ENCODE assay signal across 34 cellular contexts in genomic region chr13:25136872-25137623, GRCh38. TPM values are rescaled to one million over a fixed set of nuclear protein-coding genes. Genes with fewer than 3 reads are reported as not detected.
DNase-seq lines count a peak whose midpoint lies in the region; ATAC-seq, FAIRE-seq and TF ChIP-seq lines count a peak whose summit lies in the region.
"Had no signal": no experiment of that assay in that cellular context is flagged by ENCODE, and none has a peak within 500 bp of the region (broad histone marks: within the 10 kb centered on the region; RNA-seq: fewer than 3 reads in every experiment).

No MANE protein-coding gene starts in this region.

- no peak for TF ChIP-seq POLR2A in GM12892 (IDR thresholded peaks at IDR 0.05; ENCODE audit: low read depth, low read length)

- TF ChIP-seq CTCF in brain (conservative IDR thresholded peaks at IDR 0.05), result no peak

- peaks cover 38% of the 10 kb centered on the region for H3K4me1 ChIP-seq in iPS-18a (ENCODE audit: control insufficient read depth, low read depth, low read length)
- H3K4me1 ChIP-seq: heart left ventricle, pancreas, Peyer's patch, suprapubic skin had no signal

- H3K27ac Mint-ChIP-seq in brain, result peak overlapping the region; percentile 82 to 98 (median 98)
- H3K27ac Mint-ChIP-seq: activated CD4-positive, alpha-beta memory T cell treated with anti-CD3 and anti-CD28 coated beads, Interleukin-2, amount 10 ng/mL, durations not matched to agents 7 days and 5 days; activated naive CD4-positive, alpha-beta T cell treated with anti-CD3 and anti-CD28 coated beads for 36 hours; activated T-helper 1 cell treated with anti-CD3 and anti-CD28 coated beads, Interleukin-12 subunit alpha, Interleukin-12 subunit beta, Interleukin-2, Interleukin-4 antibody, amounts not matched to agents 30 ng/mL and 10 ng/mL and 1 ng/mL, durations not matched to agents 14 hours and 24 hours and 36 hours; CD14-positive monocyte; immature natural killer cell; natural killer cell treated with Interleukin-12 subunit alpha and Interleukin-12 subunit beta and Interleukin-15 and Interleukin-18, amount 100 ng/mL, for 72 hours had no signal

- peak; percentile 50 for DNase-seq in NCI-H748 (lab: John Stamatoyannopoulos, UW; ENCODE audit: unreplicated experiment)
- DNase-seq in NCI-H748 treated with DMSO at 0.1 percent for 48 hours (lab: John Stamatoyannopoulos, UW), result no peak
- no peak for DNase-seq in LoVo (ENCODE audit: low spot score)
- DNase-seq in GM12892 (ENCODE audit: insufficient read length), result no peak
- DNase-seq: activated CD4-positive, alpha-beta memory T cell treated with anti-CD3 and anti-CD28 coated beads, Interleukin-2, amount 10 ng/mL, durations not matched to agents 7 days and 5 days; activated CD4-positive, alpha-beta T cell treated with anti-CD3 and anti-CD28 coated beads for 1 hour; activated CD8-positive, alpha-beta memory T cell treated with anti-CD3 and anti-CD28 coated beads, Interleukin-2, amount 50 U/mL, for 4 hours; activated naive CD4-positive, alpha-beta T cell treated with anti-CD3 and anti-CD28 coated beads for 36 hours; Calu3; cerebellar nuclear complex; DMS79 treated with DMSO at 0.1 percent for 48 hours; foreskin melanocyte; GF-D8; GOT3; heart left ventricle; immature natural killer cell; left cardiac atrium; mucosa of descending colon; NCI-H1417 treated with DMSO at 0.1 percent for 48 hours; NCI-H2171 treated with DMSO at 0.1 percent for 48 hours; NCI-H524; pancreas; Peyer's patch; SHP77 treated with DMSO at 0.1 percent for 48 hours; stimulated activated naive CD4-positive, alpha-beta T cell had no signal

- peak overlapping the region; percentile 36 for H3K4me3 ChIP-seq in iPS-18a (ENCODE audit: low read length)
- H3K4me3 ChIP-seq: heart left ventricle, mucosa of descending colon, pancreas, Peyer's patch, skin epidermis, suprapubic skin had no signal

- H3K27me3 Mint-ChIP-seq in brain, result peaks cover 5% of the 10 kb centered on the region

- H3K27ac ChIP-seq in iPS-18a (ENCODE audit: low read length), result peak overlapping the region; percentile 9
- H3K27ac ChIP-seq: heart left ventricle, pancreas, Peyer's patch, skin epidermis, suprapubic skin had no signal

- no peaks in the 10 kb centered on the region for H3K36me3 ChIP-seq in iPS-18a (ENCODE audit: control insufficient read depth, low read depth, low read length)
- H3K36me3 ChIP-seq: heart left ventricle, pancreas, Peyer's patch, suprapubic skin had no signal

- H3K9me3 Mint-ChIP-seq in brain, result peaks cover 0 to 28% (median 3%) of the 10 kb centered on the region in 5 experiments
- H3K9me3 Mint-ChIP-seq: activated CD4-positive, alpha-beta memory T cell treated with anti-CD3 and anti-CD28 coated beads, Interleukin-2, amount 10 ng/mL, durations not matched to agents 7 days and 5 days; activated T-helper 1 cell treated with anti-CD3 and anti-CD28 coated beads, Interleukin-12 subunit alpha, Interleukin-12 subunit beta, Interleukin-2, Interleukin-4 antibody, amounts not matched to agents 30 ng/mL and 10 ng/mL and 1 ng/mL, durations not matched to agents 14 hours and 24 hours and 36 hours; natural killer cell treated with Interleukin-12 subunit alpha and Interleukin-12 subunit beta and Interleukin-15 and Interleukin-18, amount 100 ng/mL, for 72 hours had no signal

- peaks cover 65% of the 10 kb centered on the region for H3K4me1 Mint-ChIP-seq in brain
- H3K4me1 Mint-ChIP-seq: activated CD4-positive, alpha-beta memory T cell treated with anti-CD3 and anti-CD28 coated beads, Interleukin-2, amount 10 ng/mL, durations not matched to agents 7 days and 5 days; CD14-positive monocyte; immature natural killer cell had no signal

- H3K36me3 Mint-ChIP-seq in brain, result no peaks in the 10 kb centered on the region
- H3K36me3 Mint-ChIP-seq: CD14-positive monocyte, immature natural killer cell had no signal

- H3K4me3 Mint-ChIP-seq in brain, result peak overlapping the region; percentile 60 to 82 (median 79)
- H3K4me3 Mint-ChIP-seq: activated CD4-positive, alpha-beta memory T cell treated with anti-CD3 and anti-CD28 coated beads, Interleukin-2, amount 10 ng/mL, durations not matched to agents 7 days and 5 days; activated naive CD4-positive, alpha-beta T cell treated with anti-CD3 and anti-CD28 coated beads for 36 hours; activated T-helper 1 cell treated with anti-CD3 and anti-CD28 coated beads, Interleukin-12 subunit alpha, Interleukin-12 subunit beta, Interleukin-2, Interleukin-4 antibody, amounts not matched to agents 30 ng/mL and 10 ng/mL and 1 ng/mL, durations not matched to agents 14 hours and 24 hours and 36 hours; immature natural killer cell; natural killer cell treated with Interleukin-12 subunit alpha and Interleukin-12 subunit beta and Interleukin-15 and Interleukin-18, amount 100 ng/mL, for 72 hours had no signal

- peaks cover 6% of the 10 kb centered on the region for H3K9me3 ChIP-seq in iPS-18a (ENCODE audit: control insufficient read depth, low read depth, low read length)
- H3K9me3 ChIP-seq: mucosa of descending colon, pancreas, Peyer's patch, suprapubic skin had no signal

- no peak for FAIRE-seq in GM12892 (lab: Jason Lieb, UNC)
- FAIRE-seq: pancreas had no signal

- ATAC-seq in GM19351 (IDR thresholded peaks at IDR 0.05; ENCODE audit: unreplicated experiment), result no peak
- ATAC-seq in HG02642 (IDR thresholded peaks at IDR 0.05; ENCODE audit: poor library complexity, unreplicated experiment), result no peak
- ATAC-seq: heart left ventricle; left cardiac atrium; mucosa of descending colon; natural killer cell treated with Interleukin-12 subunit alpha and Interleukin-12 subunit beta and Interleukin-15 and Interleukin-18, amount 100 ng/mL, for 72 hours; pancreas had no signal

- H3K9ac ChIP-seq in iPS-18a (ENCODE audit: low read length), result no peak overlapping the region

- H3K27me3 ChIP-seq in iPS-18a (ENCODE audit: control insufficient read depth, insufficient read depth, low read length), result peaks cover 3% of the 10 kb centered on the region
- H3K27me3 ChIP-seq: pancreas, Peyer's patch had no signal

RNA-seq across cellular contexts. Expression of gene AMER2, which starts 35.0 kb away (rescaled TPM):
- polyA plus RNA-seq in brain (ENCODE audit: insufficient read depth, low read depth, low replicate concordance), result 18.8 TPM
- polyA plus RNA-seq in GM12892 (2012; ENCODE audit: missing spikeins), result 0.47 TPM
- polyA plus RNA-seq: CD14-positive monocyte, heart left ventricle, immature natural killer cell had no signal

RNA-seq across cellular contexts. Expression of gene PABPC3, which starts 41.1 kb away (rescaled TPM):
- polyA plus RNA-seq in brain (ENCODE audit: insufficient read depth, low read depth, low replicate concordance), result 0.12 TPM
- 2.6 TPM for polyA plus RNA-seq in GM12892 (2012; ENCODE audit: missing spikeins)
